9 cellular contexts compared by ENCODE assay signal in genomic region chr18:54945726-54946125, GRCh38. TPM values are rescaled to one million over a fixed set of nuclear protein-coding genes. Genes with fewer than 3 reads are reported as not detected.
DNase-seq lines count a peak whose midpoint lies in the region; ATAC-seq and TF ChIP-seq lines count a peak whose summit lies in the region.
"Had no signal": no experiment of that assay in that cellular context is flagged by ENCODE, and none has a peak within 500 bp of the region (broad histone marks: within the 10 kb centered on the region; RNA-seq: fewer than 3 reads in every experiment).

No MANE protein-coding gene starts in this region.

- H3K4me3 Mint-ChIP-seq in activated CD4-positive, alpha-beta T cell treated with anti-CD3 and anti-CD28 coated beads, Interleukin-2, amount 10 ng/mL, durations not matched to agents 7 days and 5 days, result peak overlapping the region; percentile 80

- H3K27me3 ChIP-seq in foreskin keratinocyte, result no peaks in the 10 kb centered on the region
- no peaks in the 10 kb centered on the region for H3K27me3 ChIP-seq in stomach
- no peaks in the 10 kb centered on the region for H3K27me3 ChIP-seq in thyroid gland

- no peak for TF ChIP-seq POLR2A in stomach (IDR thresholded peaks at IDR 0.05)
- no peak for TF ChIP-seq POLR2A in thyroid gland (IDR thresholded peaks at IDR 0.05)

- H3K4me3 ChIP-seq in WI38 (ENCODE audit: low read depth, low read length), result peak overlapping the region; percentile 63
- H3K4me3 ChIP-seq in stomach, result peak overlapping the region; percentile 34 to 45 (median 38)
- no peak overlapping the region for H3K4me3 ChIP-seq in thyroid gland (replicated peaks in 1 of 3)

- ATAC-seq in foreskin keratinocyte (no peak), GM21423 (IDR thresholded peaks at IDR 0.05; ENCODE audit: unreplicated experiment) (no peak)

- H3K4me1 ChIP-seq in foreskin keratinocyte (no peaks in the 10 kb centered on the region), stomach (peaks cover 32 to 55% (median 49%) of the 10 kb centered on the region in 4 donors), thyroid gland (peaks cover 0 to 5% of the 10 kb centered on the region in 2 donors)

- H3K27ac Mint-ChIP-seq in activated CD4-positive, alpha-beta T cell treated with anti-CD3 and anti-CD28 coated beads, Interleukin-2, amount 10 ng/mL, durations not matched to agents 7 days and 5 days, result peak overlapping the region; percentile 94

- H3K9me3 Mint-ChIP-seq in activated CD4-positive, alpha-beta T cell treated with anti-CD3 and anti-CD28 coated beads, Interleukin-2, amount 10 ng/mL, durations not matched to agents 7 days and 5 days, result no peaks in the 10 kb centered on the region

- no peak for TF ChIP-seq CTCF in WI38 (IDR thresholded peaks at IDR 0.05; ENCODE audit: low read depth, low read length)
- no peak for TF ChIP-seq CTCF in foreskin keratinocyte (conservative IDR thresholded peaks at IDR 0.05)
- no peak for TF ChIP-seq CTCF in stomach (IDR thresholded peaks at IDR 0.05)
- TF ChIP-seq CTCF in thyroid gland (IDR thresholded peaks at IDR 0.05), result no peak

- POLR2A ChIA-PET in activated CD4-positive, alpha-beta T cell treated with anti-CD3 and anti-CD28 coated beads, Interleukin-2, amount 10 ng/mL, durations not matched to agents 7 days and 5 days (lab: Charles Lee), result no interaction called here

- H3K36me3 Mint-ChIP-seq in activated CD4-positive, alpha-beta T cell treated with anti-CD3 and anti-CD28 coated beads, Interleukin-2, amount 10 ng/mL, durations not matched to agents 7 days and 5 days (ENCODE audit: low read depth), result no peaks in the 10 kb centered on the region

- H3K36me3 ChIP-seq in stomach (peaks cover 0 to 14% (median under 1%) of the 10 kb centered on the region in 4 donors), thyroid gland (no peaks in the 10 kb centered on the region)

- peaks cover 9% of the 10 kb centered on the region for H3K27me3 Mint-ChIP-seq in activated CD4-positive, alpha-beta T cell treated with anti-CD3 and anti-CD28 coated beads, Interleukin-2, amount 10 ng/mL, durations not matched to agents 7 days and 5 days

- 12 to 36% (median 15%) methylated on average over 2 of the region's 2 CpGs for WGBS in stomach, 5 donors
- 56 to 62% methylated on average over 2 of the region's 2 CpGs for WGBS in thyroid gland, 2 donors

- H3K27ac ChIP-seq in foreskin keratinocyte, result peak overlapping the region; percentile 59
- peak overlapping the region; percentile 65 to 83 (median 76) for H3K27ac ChIP-seq in stomach
- H3K27ac ChIP-seq in thyroid gland, result no peak overlapping the region

- CTCF ChIA-PET in activated CD4-positive, alpha-beta T cell treated with anti-CD3 and anti-CD28 coated beads, Interleukin-2, amount 10 ng/mL, durations not matched to agents 7 days and 5 days (lab: Charles Lee), result interaction anchor here (0.6 to 1.0 kb wide), 2 partner anchors 10 to 121 kb away, joined by 3 to 5 read pairs; no protein-coding TSS in a partner anchor

- TF ChIP-seq EP300 in stomach (IDR thresholded peaks at IDR 0.05), result no peak

- H3K9me3 ChIP-seq in stomach (no peaks in the 10 kb centered on the region), thyroid gland (no peaks in the 10 kb centered on the region)

- intact Hi-C loops in stomach (cut with DNase I; ENCODE audit: low total_unique reads) (no loop called here), thyroid gland (cut with DNase I) (no loop called here)

- H3K4me1 Mint-ChIP-seq in activated CD4-positive, alpha-beta T cell treated with anti-CD3 and anti-CD28 coated beads, Interleukin-2, amount 10 ng/mL, durations not matched to agents 7 days and 5 days, result peaks cover 15% of the 10 kb centered on the region

- DNase-seq in activated CD4-positive, alpha-beta T cell treated with anti-CD3 and anti-CD28 coated beads, Interleukin-2, amount 10 ng/mL, durations not matched to agents 7 days and 5 days, result no peak
- DNase-seq in activated CD4-positive, alpha-beta T cell treated with anti-CD3 and anti-CD28 coated beads, Interleukin-2, amount 50 U/mL, for 48 hours, result no peak
- DNase-seq in foreskin keratinocyte (no peak), stomach (no peak), thyroid gland (no peak), cerebellar cortex (ENCODE audit: low spot score) (no peak)
- DNase-seq: activated CD8-positive, alpha-beta memory T cell treated with anti-CD3 and anti-CD28 coated beads, Interleukin-2, amount 50 U/mL, for 4 hours had no signal

RNA-seq across cellular contexts. Expression of gene CCDC68, which starts 13.5 kb away (rescaled TPM):
- under 1 TPM in 1 of 2 experiments, not detected in 1; 0.29 TPM for total RNA-seq in activated CD4-positive, alpha-beta T cell treated with anti-CD3 and anti-CD28 coated beads, Interleukin-2, amount 10 ng/mL, durations not matched to agents 7 days and 5 days
- total RNA-seq in foreskin keratinocyte (3.9 and 4.0 TPM in 2 replicates), stomach (100 to 1,000 TPM in 1 of 5 donors, 10 to 100 TPM in 3, 1 to 10 TPM in 1; 7.1 to 154 (median 40.0) TPM), thyroid gland (10 to 100 TPM in 1 of 4 donors, 1 to 10 TPM in 3; 1.4 to 16.2 (median 3.4) TPM)
- polyA plus RNA-seq in foreskin keratinocyte (0.78 and 1.4 TPM in 2 replicates), stomach (10 to 100 TPM in 1 of 3 donors, 1 to 10 TPM in 2; 2.8 to 11.9 (median 8.3) TPM)

Comparison
In these comparisons a context has a peak if more than half of its experiments do, and no peak if none do; other contexts are left out.
1. H3K4me3 ChIP-seq: peak in WI38 (single experiment) and stomach (4 of 4); none in thyroid gland (0 of 3).
2. H3K27ac ChIP-seq: peak in foreskin keratinocyte (single experiment) and stomach (5 of 5); none in thyroid gland (0 of 3).